In genomic region chr15:82539690-82540054, GRCh38 we compare ENCODE assay signal across 8 cellular contexts. TPM values are rescaled to one million over a fixed set of nuclear protein-coding genes. Genes with fewer than 3 reads are reported as not detected.
DNase-seq lines count a peak whose midpoint lies in the region; ATAC-seq, FAIRE-seq and TF ChIP-seq lines count a peak whose summit lies in the region.

No MANE protein-coding gene starts in this region.

- H2AFZ ChIP-seq in Loucy (ENCODE audit: low read length) = no peak overlapping the region

- peaks cover 46% of the 10 kb centered on the region for H4K20me1 ChIP-seq in Loucy (ENCODE audit: insufficient read depth, low read length, poor library complexity, severe bottlenecking)

- peak overlapping the region; percentile 99 for H3K9ac ChIP-seq in Loucy (ENCODE audit: low read depth, low read length, poor library complexity, severe bottlenecking)

- H3K36me3 ChIP-seq in Loucy (ENCODE audit: insufficient read depth, low read length) = peaks cover 36% of the 10 kb centered on the region; the same call in 1 of the 2 replicates
- H3K36me3 ChIP-seq in ectodermal cell (ENCODE audit: control insufficient read depth, insufficient read depth, low read length) = peaks cover 32% of the 10 kb centered on the region

- no peak for TF ChIP-seq POLR2A in GM12891 (IDR thresholded peaks at IDR 0.05; ENCODE audit: low read depth, low read length)

- H3K9me3 ChIP-seq in Loucy (ENCODE audit: insufficient read depth, low read depth, low read length) = no peaks in the 10 kb centered on the region
- H3K9me3 ChIP-seq in ectodermal cell (ENCODE audit: control insufficient read depth, low read length) = no peaks in the 10 kb centered on the region

- ATAC-seq in GM18867 (IDR thresholded peaks at IDR 0.05; ENCODE audit: unreplicated experiment) = no peak

- peak overlapping the region; percentile 84 for H3K27ac ChIP-seq in ectodermal cell (ENCODE audit: insufficient read depth, low read depth, low read length, poor library complexity, severe bottlenecking)

- H3K9me2 ChIP-seq in Loucy (replicated peaks; ENCODE audit: low read depth, low read length) = no peaks in the 10 kb centered on the region

- H3K4me3 ChIP-seq in Loucy (ENCODE audit: low read length, poor library complexity, severe bottlenecking) (peak overlapping the region; percentile 99), ectodermal cell (ENCODE audit: insufficient read depth, low read depth, low read length) (peak overlapping the region; percentile 94)

- 0 out of 2 replicates have a peak, but pooled peaks cover 8% of the 10 kb centered on the region for H3F3A ChIP-seq in Loucy (ENCODE audit: low read depth)

- in situ Hi-C loops in G401 (cut with HindIII; ENCODE audit: low sequenced_read_pairs) = no loop called here

- H3K79me2 ChIP-seq in Loucy (ENCODE audit: insufficient read depth, low read length) = peaks cover 59% of the 10 kb centered on the region

- H3K4me2 ChIP-seq in Loucy (ENCODE audit: low read depth, low read length, poor library complexity, severe bottlenecking) = peak overlapping the region; percentile 83

- 0 to 1% methylated on average over 23 of the region's 23 CpGs for WGBS in ectodermal cell, 2 experiments

- no peak for TF ChIP-seq CTCF in Loucy (conservative IDR thresholded peaks at IDR 0.05; ENCODE audit: low read length)

- H3K4me1 ChIP-seq in Loucy (ENCODE audit: insufficient read depth, low read length, poor library complexity, severe bottlenecking) (peaks cover 26% of the 10 kb centered on the region), ectodermal cell (ENCODE audit: control insufficient read depth, insufficient read depth, low read length) (peaks cover 19% of the 10 kb centered on the region)

- DNase-seq in G401 (ENCODE audit: low spot score) = peak; percentile 19
- DNase-seq in myocyte (ENCODE audit: low read depth) = peak; percentile 24
- no peak for DNase-seq in GM12891 (ENCODE audit: insufficient read length, low spot score)
- no peak for DNase-seq in cerebellar cortex (ENCODE audit: low spot score)
- no peak for DNase-seq in C1 segment of cervical spinal cord (lab: John Stamatoyannopoulos, UW)

- H3K27me3 ChIP-seq in Loucy (ENCODE audit: insufficient read depth, low read length, poor library complexity, severe bottlenecking) (peaks cover 10% of the 10 kb centered on the region), ectodermal cell (ENCODE audit: control insufficient read depth, insufficient read depth, low read length, poor library complexity, severe bottlenecking) (no peaks in the 10 kb centered on the region)

- no peak for FAIRE-seq in GM12891 (lab: Jason Lieb, UNC)

TF ChIP-seq in GM12891, 5 proteins besides CTCF, POLR2A, EP300 and RAD21:
- no peak for TF ChIP-seq POU2F2 (IDR thresholded peaks at IDR 0.05; ENCODE audit: low read depth, low read length)
- TF ChIP-seq POLR2AphosphoS5 (IDR thresholded peaks at IDR 0.05; ENCODE audit: low read depth, low read length) = no peak
- no peak for TF ChIP-seq TAF1 (IDR thresholded peaks at IDR 0.05; ENCODE audit: low read depth, low read length)
- TF ChIP-seq PAX5 (IDR thresholded peaks at IDR 0.05; ENCODE audit: insufficient read depth, low read length, severe bottlenecking) = no peak
- no peak for TF ChIP-seq SPI1 (IDR thresholded peaks at IDR 0.05; ENCODE audit: low read depth, low read length)

RNA-seq across cellular contexts. Expression of gene RPS17, which starts 0.6 kb away (rescaled TPM):
- 4,982 and 6,687 TPM in 2 replicates for total RNA-seq in G401 (2014; rRNA removed; shearing (Covaris generic))
- 3,278 TPM for polyA plus RNA-seq in ectodermal cell (2013, experiment 1 of 4)
- polyA plus RNA-seq in ectodermal cell (2013, experiment 2 of 4) = 3,054 TPM
- 3,379 TPM for polyA plus RNA-seq in ectodermal cell (2013, experiment 3 of 4)
- polyA plus RNA-seq in ectodermal cell (2013, experiment 4 of 4) = 3,757 TPM
- total RNA-seq in myocyte = 1,837 and 2,286 TPM in 2 replicates
- 2,433 TPM for polyA plus RNA-seq in myocyte (2012)
- polyA plus RNA-seq in GM12891 (2012; ENCODE audit: low read depth, missing spikeins) = 9,416 TPM

Comparison
In these comparisons a context has a peak if more than half of its experiments do, and no peak if none do; other contexts are left out.
1. DNase-seq: peak in G401 (single experiment) and myocyte (single experiment); none in GM12891 (single experiment), cerebellar cortex (single experiment) and C1 segment of cervical spinal cord (0 of 14).